ENCODE assay signal across 8 cellular contexts in the genomic region with DNA sequence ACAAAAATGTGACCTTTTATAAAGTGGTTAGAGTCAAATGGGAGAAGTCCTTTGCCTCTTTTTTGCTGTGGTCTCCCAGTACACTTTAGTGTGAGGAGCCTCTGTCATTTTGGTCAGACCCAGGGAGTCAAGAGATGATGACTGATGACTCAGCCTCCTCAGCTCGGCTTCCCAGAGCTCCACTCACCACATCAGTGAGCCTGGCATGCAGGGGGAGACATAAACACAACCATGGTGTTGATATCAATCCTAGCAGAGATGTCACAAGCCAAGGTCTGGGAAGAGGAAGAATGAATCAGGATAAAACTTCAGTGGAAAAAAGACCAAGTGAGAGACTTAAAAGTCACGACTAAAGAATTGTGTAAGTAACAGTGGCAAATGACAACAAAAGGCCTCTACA.
A peak's percentile ranks its signal among the peaks of the same experiment; 100 is the strongest.
DNase-seq lines count a peak whose midpoint lies in the region; ATAC-seq and TF ChIP-seq lines count a peak whose summit lies in the region.

No MANE protein-coding gene starts in this region.

- TF ChIP-seq POLR2A in NB4 (IDR thresholded peaks at IDR 0.05; ENCODE audit: extremely low read depth, insufficient read length), result no peak

- H3K27me3 Mint-ChIP-seq in nephron (ENCODE audit: low read depth), result no peaks in the 10 kb centered on the region

- no peak overlapping the region for H3K4me3 Mint-ChIP-seq in nephron

- no peak for ATAC-seq in GM21717 (IDR thresholded peaks at IDR 0.05; ENCODE audit: unreplicated experiment)
- ATAC-seq in GM18520 (IDR thresholded peaks at IDR 0.05; ENCODE audit: unreplicated experiment), result no peak

- peaks cover 7% of the 10 kb centered on the region for H3K9me3 Mint-ChIP-seq in nephron

- no peak overlapping the region for H3K4me3 ChIP-seq in NB4 (ENCODE audit: low read depth, low read length)

- TF ChIP-seq CTCF in NB4 (IDR thresholded peaks at IDR 0.05; ENCODE audit: low read depth, low read length) (no peak), nephron (IDR thresholded peaks at IDR 0.05; ENCODE audit: unreplicated experiment in 3 of 3) (no peak)

- peak; percentile 100 for DNase-seq in EH (ENCODE audit: low read depth)
- peak; percentile 27 for DNase-seq in NB4 (ENCODE audit: low read depth)
- peak; percentile 89 for DNase-seq in dedifferentiated amniotic fluid mesenchymal stem cell (ENCODE audit: extremely low spot score)
- DNase-seq in activated CD4-positive, CD25-positive, alpha-beta regulatory T cell treated with anti-CD3 and anti-CD28 coated beads, Interleukin-2, amount 50 U/mL, for 72 hours, result no peak
- no peak for DNase-seq in NCI-H1048 (lab: John Stamatoyannopoulos, UW)

- peaks cover 25% of the 10 kb centered on the region for H3K4me1 Mint-ChIP-seq in nephron

- H3K27ac Mint-ChIP-seq in nephron, result peak overlapping the region; percentile 41 to 74 (median 65)

- no peaks in the 10 kb centered on the region for H3K36me3 Mint-ChIP-seq in nephron (ENCODE audit: low read depth)

Comparison
In these comparisons a context has a peak if more than half of its experiments do, and no peak if none do; other contexts are left out.
1. DNase-seq: peak in EH (single experiment), NB4 (single experiment) and dedifferentiated amniotic fluid mesenchymal stem cell (single experiment); none in activated CD4-positive, CD25-positive, alpha-beta regulatory T cell treated with anti-CD3 and anti-CD28 coated beads, Interleukin-2, amount 50 U/mL, for 72 hours (single experiment) and NCI-H1048 (single experiment).